ENCODE assay signal across 8 cellular contexts in the genomic region with DNA sequence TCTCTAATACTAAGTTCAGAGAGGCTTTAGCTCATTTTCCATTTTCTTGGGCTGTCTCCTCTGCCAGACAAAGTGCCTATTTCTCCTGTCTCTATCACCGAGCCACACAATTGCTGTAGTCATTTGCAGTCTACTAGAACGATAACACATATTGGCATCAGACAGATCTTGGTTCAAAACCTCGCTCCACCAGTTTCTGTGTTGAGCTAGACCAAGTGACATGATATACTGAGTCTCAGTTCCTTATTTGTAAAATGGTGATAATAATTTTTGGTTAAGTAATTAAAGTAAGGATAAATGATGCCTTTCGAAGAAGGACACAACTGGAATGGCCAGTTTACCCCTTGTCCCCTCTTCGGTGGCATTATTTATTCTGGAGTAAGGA. TPM values are rescaled to one million over a fixed set of nuclear protein-coding genes. Genes with fewer than 3 reads are reported as not detected.
DNase-seq lines count a peak whose midpoint lies in the region; ATAC-seq, FAIRE-seq and TF ChIP-seq lines count a peak whose summit lies in the region.

No MANE protein-coding gene starts in this region.

- peak; percentile 35 for ATAC-seq in HG03175 (IDR thresholded peaks at IDR 0.05; ENCODE audit: unreplicated experiment)

- no peak for TF ChIP-seq CTCF in astrocyte (IDR thresholded peaks at IDR 0.05; ENCODE audit: insufficient read depth, low read depth, low read length)
- TF ChIP-seq CTCF in nephron (IDR thresholded peaks at IDR 0.05; ENCODE audit: unreplicated experiment in 3 of 3) = no peak

- CTCF ChIA-PET in activated naive CD4-positive, alpha-beta T cell treated with anti-CD3 and anti-CD28 coated beads, Interleukin-2, amount 10 ng/mL, durations not matched to agents 7 days and 5 days (lab: Charles Lee) = interaction anchor here (0.9 to 2.1 kb wide), 4 partner anchors 43 to 122 kb away, joined by 3 to 10 read pairs (median 6); no protein-coding TSS in a partner anchor

- H3K9me3 ChIP-seq in astrocyte (ENCODE audit: insufficient read depth, low read depth, low read length) = no peaks in the 10 kb centered on the region

- peaks cover 10% of the 10 kb centered on the region for H3K4me1 ChIP-seq in astrocyte (ENCODE audit: insufficient read depth, low read length)

- no peak for FAIRE-seq in astrocyte (lab: Jason Lieb, UNC)

- peaks cover 20% of the 10 kb centered on the region for H3K27me3 Mint-ChIP-seq in activated naive CD4-positive, alpha-beta T cell treated with anti-CD3 and anti-CD28 coated beads, Interleukin-2, amount 10 ng/mL, durations not matched to agents 7 days and 5 days
- H3K27me3 Mint-ChIP-seq in astrocyte (ENCODE audit: low read depth, unreplicated experiment) (peaks cover 5% of the 10 kb centered on the region), nephron (ENCODE audit: low read depth) (peaks cover 9% of the 10 kb centered on the region)

- peaks cover 3% of the 10 kb centered on the region for H3K27me3 ChIP-seq in astrocyte (ENCODE audit: insufficient read depth, low read length)

- peaks cover 5% of the 10 kb centered on the region for H3K9me3 Mint-ChIP-seq in activated naive CD4-positive, alpha-beta T cell treated with anti-CD3 and anti-CD28 coated beads, Interleukin-2, amount 10 ng/mL, durations not matched to agents 7 days and 5 days
- H3K9me3 Mint-ChIP-seq in astrocyte (ENCODE audit: unreplicated experiment) (no peaks in the 10 kb centered on the region), nephron (no peaks in the 10 kb centered on the region)

- H3K36me3 Mint-ChIP-seq in activated naive CD4-positive, alpha-beta T cell treated with anti-CD3 and anti-CD28 coated beads, Interleukin-2, amount 10 ng/mL, durations not matched to agents 7 days and 5 days = peaks cover 18% of the 10 kb centered on the region
- H3K36me3 Mint-ChIP-seq in astrocyte (ENCODE audit: low read depth, unreplicated experiment) (no peaks in the 10 kb centered on the region), nephron (ENCODE audit: low read depth) (peaks cover 1% of the 10 kb centered on the region)

- peak overlapping the region; percentile 96 for H3K27ac Mint-ChIP-seq in activated naive CD4-positive, alpha-beta T cell treated with anti-CD3 and anti-CD28 coated beads, Interleukin-2, amount 10 ng/mL, durations not matched to agents 7 days and 5 days
- peak overlapping the region; percentile 92 for H3K27ac Mint-ChIP-seq in astrocyte (ENCODE audit: unreplicated experiment)
- H3K27ac Mint-ChIP-seq in nephron = peak overlapping the region; percentile 85 to 97 (median 95)

- peak overlapping the region; percentile 83 for H3K4me3 ChIP-seq in astrocyte (ENCODE audit: insufficient read depth, low read depth, low read length)

- peak overlapping the region; percentile 98 for H3K27ac ChIP-seq in astrocyte (ENCODE audit: low read depth, low read length)

- peak overlapping the region; percentile 99 for H3K9ac ChIP-seq in astrocyte (ENCODE audit: low read length)

- peak overlapping the region; percentile 95 for H3K4me2 ChIP-seq in astrocyte (ENCODE audit: low read length)

- no peaks in the 10 kb centered on the region for H3K36me3 ChIP-seq in astrocyte (ENCODE audit: insufficient read depth, low read length)

- peaks cover 51% of the 10 kb centered on the region for H3K4me1 Mint-ChIP-seq in activated naive CD4-positive, alpha-beta T cell treated with anti-CD3 and anti-CD28 coated beads, Interleukin-2, amount 10 ng/mL, durations not matched to agents 7 days and 5 days
- H3K4me1 Mint-ChIP-seq in astrocyte (ENCODE audit: low read depth, unreplicated experiment) (peaks cover 18% of the 10 kb centered on the region), nephron (peaks cover 31% of the 10 kb centered on the region)

- DNase-seq in activated naive CD4-positive, alpha-beta T cell treated with anti-CD3 and anti-CD28 coated beads, Interleukin-2, amount 10 ng/mL, durations not matched to agents 7 days and 5 days = no peak
- DNase-seq in activated naive CD4-positive, alpha-beta T cell treated with anti-CD3 and anti-CD28 coated beads, Interleukin-2, amount 50 U/mL, for 16 hours = no peak
- DNase-seq in astrocyte (ENCODE audit: low read depth) = no peak
- no peak for DNase-seq in GM19238 (ENCODE audit: insufficient read length, low spot score)
- DNase-seq in pons (ENCODE audit: low spot score) = no peak
- no peak for DNase-seq in inferior parietal cortex (ENCODE audit: extremely low spot score)

- peaks cover 44% of the 10 kb centered on the region for H4K20me1 ChIP-seq in astrocyte (ENCODE audit: insufficient read depth, low read length)

- H3K79me2 ChIP-seq in astrocyte (ENCODE audit: insufficient read depth, low read length) = peaks cover 51% of the 10 kb centered on the region

- peak overlapping the region; percentile 88 for H2AFZ ChIP-seq in astrocyte (ENCODE audit: low read depth, low read length)

- H3K4me3 Mint-ChIP-seq in activated naive CD4-positive, alpha-beta T cell treated with anti-CD3 and anti-CD28 coated beads, Interleukin-2, amount 10 ng/mL, durations not matched to agents 7 days and 5 days = peak overlapping the region; percentile 84
- H3K4me3 Mint-ChIP-seq in astrocyte (ENCODE audit: unreplicated experiment) (peak overlapping the region; percentile 89), nephron (peak overlapping the region; percentile 94 to 99 (median 95))

RNA-seq across cellular contexts. Expression of gene RAB7A, which starts 0.4 kb away (rescaled TPM):
- total RNA-seq in astrocyte = 305 and 319 TPM in 2 replicates
